8 cellular contexts compared by ENCODE assay signal in the genomic region with DNA sequence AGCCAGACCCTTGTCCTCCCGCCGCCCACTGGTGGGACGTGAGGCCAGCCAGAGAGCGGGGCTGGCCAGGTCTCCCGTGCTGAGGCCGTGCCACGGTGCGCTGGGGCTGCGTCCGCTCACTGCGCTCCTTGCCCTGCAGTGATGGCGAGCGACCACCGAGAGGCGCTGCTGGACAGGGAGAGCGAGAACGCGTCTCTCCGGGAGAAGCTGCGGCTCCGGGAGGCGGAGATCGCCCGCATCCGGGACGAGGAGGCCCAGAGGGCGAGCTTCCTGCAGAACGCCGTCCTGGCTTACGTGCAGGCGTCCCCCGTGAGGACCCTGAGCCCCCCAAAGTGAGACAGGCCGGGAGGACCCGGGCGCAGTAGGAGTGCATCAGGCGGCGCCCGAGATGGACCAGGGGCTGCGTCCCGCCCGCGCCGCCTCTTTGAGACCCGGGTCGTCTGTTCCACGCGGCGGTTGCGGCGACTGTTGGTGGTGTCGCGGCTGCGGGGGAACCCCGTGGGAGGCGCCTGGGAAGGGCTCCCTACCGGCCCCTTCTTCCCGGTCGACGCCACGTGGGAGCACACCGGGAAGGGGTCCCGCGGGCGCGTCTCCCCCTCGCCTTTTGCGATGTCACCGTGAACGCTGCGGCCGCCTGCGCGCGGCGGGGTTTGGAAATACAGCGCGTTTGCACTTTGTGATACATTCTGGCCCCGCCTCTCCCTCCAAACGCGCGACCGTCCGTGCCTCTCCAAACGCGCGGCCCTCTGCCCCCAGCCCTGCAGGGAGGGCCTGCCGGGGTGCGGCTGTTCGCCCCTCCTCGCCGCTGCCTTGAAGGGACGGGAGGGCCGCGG. TPM values are rescaled to one million over a fixed set of nuclear protein-coding genes. Genes with fewer than 3 reads are reported as not detected.
DNase-seq lines count a peak whose midpoint lies in the region; ATAC-seq and TF ChIP-seq lines count a peak whose summit lies in the region.

No MANE protein-coding gene starts in this region.

- 0% methylated on average over 23 to 81 of the region's 94 CpGs for WGBS in lower leg skin, 2 donors

- H3K9me3 ChIP-seq in CD8-positive, alpha-beta T cell (ENCODE audit: low read length): no peaks in the 10 kb centered on the region
- H3K9me3 ChIP-seq in MG63: no peaks in the 10 kb centered on the region

- no peak overlapping the region for H3K27ac Mint-ChIP-seq in CD8-positive, alpha-beta T cell

- H3K27me3 ChIP-seq in CD8-positive, alpha-beta T cell (ENCODE audit: insufficient read depth, low read length): no peaks in the 10 kb centered on the region
- no peaks in the 10 kb centered on the region for H3K27me3 ChIP-seq in MG63

- TF ChIP-seq POLR2A in lower leg skin (IDR thresholded peaks at IDR 0.05): no peak

- H3K4me1 Mint-ChIP-seq in CD8-positive, alpha-beta T cell (ENCODE audit: low read depth): peaks cover 14% of the 10 kb centered on the region

- peaks cover 19% of the 10 kb centered on the region for H3K4me1 ChIP-seq in CD8-positive, alpha-beta T cell (ENCODE audit: insufficient read depth, low read length)

- H3K36me3 ChIP-seq in CD8-positive, alpha-beta T cell (ENCODE audit: insufficient read depth, low read length): no peaks in the 10 kb centered on the region
- peaks cover 12% of the 10 kb centered on the region for H3K36me3 ChIP-seq in MG63

- POLR2A ChIA-PET in CD8-positive, alpha-beta T cell (lab: Charles Lee): interaction anchor here (1.0 to 1.7 kb wide), 5 partner anchors 35 to 124 kb away, joined by 3 to 6 read pairs (median 4); partner anchors contain the start of gene DUS1L
- POLR2A ChIA-PET in HEK293T (lab: Yijun Ruan, JAX): interaction anchor here (0.6 to 3.8 kb wide), 14 partner anchors 8 to 124 kb away, joined by 3 to 34 read pairs (median 3); partner anchors contain the start of genes CENPX, DUS1L, FASN and LRRC45

- no peaks in the 10 kb centered on the region for H3K27me3 Mint-ChIP-seq in CD8-positive, alpha-beta T cell (ENCODE audit: low read depth)

- peak; percentile 92 for ATAC-seq in CD8-positive, alpha-beta T cell

- peak overlapping the region; percentile 82 for H3K4me3 Mint-ChIP-seq in CD8-positive, alpha-beta T cell

- no peaks in the 10 kb centered on the region for H3K9me3 Mint-ChIP-seq in CD8-positive, alpha-beta T cell

- peaks cover 7% of the 10 kb centered on the region for H3K36me3 Mint-ChIP-seq in CD8-positive, alpha-beta T cell

- CTCF ChIA-PET in CD8-positive, alpha-beta T cell (lab: Charles Lee): interaction anchor here (0.6 to 6.2 kb wide), 51 partner anchors 9 to 325 kb away, joined by 3 to 105 read pairs (median 4); partner anchors contain the start of genes CD7, FASN and NOTUM
- CTCF ChIA-PET in HEK293T (lab: Yijun Ruan, JAX): interaction anchor here (0.6 to 2.2 kb wide), 18 partner anchors 9 to 1156 kb away, joined by 3 to 13 read pairs (median 4); no protein-coding TSS in a partner anchor

- intact Hi-C loops in CD8-positive, alpha-beta T cell (cut with DNase I, micrococcal nuclease): loop anchor here (1.0 to 10.0 kb wide), 6 partner anchors 124 to 521 kb away; no protein-coding TSS in a partner anchor
- intact Hi-C loops in lower leg skin (cut with DNase I; ENCODE audit: low total_unique reads): loop anchor here (5.0 kb wide), 1 partner anchor 332 kb away; no protein-coding TSS in a partner anchor

- peak overlapping the region; percentile 59 for H3K4me3 ChIP-seq in CD8-positive, alpha-beta T cell (ENCODE audit: low read depth, low read length)
- peak overlapping the region; percentile 17 for H3K4me3 ChIP-seq in lower leg skin (ENCODE audit: low read depth, poor library complexity, severe bottlenecking)
- H3K4me3 ChIP-seq in MG63: no peak overlapping the region

- H3K27ac ChIP-seq in CD8-positive, alpha-beta T cell (ENCODE audit: low read depth, low read length): no peak overlapping the region

- TF ChIP-seq CTCF in CD8-positive, alpha-beta T cell (IDR thresholded peaks at IDR 0.05): peak; percentile 87
- peak in 1 of 3 donors; percentile 80 for TF ChIP-seq CTCF in lower leg skin (IDR thresholded peaks at IDR 0.05)

- DNase-seq in CD8-positive, alpha-beta T cell: peak; percentile 66 to 90 (median 80)
- DNase-seq in HEK293T (ENCODE audit: extremely low spot score) (peak; percentile 88), NCI-H460 (ENCODE audit: extremely low read depth, low read depth) (peak; percentile 81), dermis microvascular lymphatic vessel endothelial cell (ENCODE audit: low read depth in 2 of 2) (peak; percentile 66 to 87), lower leg skin (ENCODE audit: low spot score in 2 of 2) (peak; percentile 67 to 97), MG63 (no peak)
- peak; percentile 63 to 72 for DNase-seq in activated CD4-positive, alpha-beta T cell treated with anti-CD3 and anti-CD28 coated beads, Interleukin-2, amount 50 U/mL, for 24 hours (ENCODE audit: low read depth in 1 of 2, low spot score in 1 of 2)
- peak; percentile 77 to 81 for DNase-seq in stimulated activated CD4-positive, alpha-beta T cell treated with anti-CD3 and anti-CD28 coated beads, Interleukin-2, amount 100 ng/mL, for 48 hours

TF ChIP-seq in HEK293T, 16 proteins besides CTCF, POLR2A, EP300 and RAD21:
- TF ChIP-seq NFRKB (IDR thresholded peaks at IDR 0.05): no peak
- TF ChIP-seq SP1 (IDR thresholded peaks at IDR 0.05): no peak
- peak; percentile 29; the same call in 1 of the 2 replicates for TF ChIP-seq CTBP1 (IDR thresholded peaks at IDR 0.05; ENCODE audit: borderline replicate concordance)
- TF ChIP-seq ARNT (IDR thresholded peaks at IDR 0.05): no peak
- no peak for TF ChIP-seq TARDBP (IDR thresholded peaks at IDR 0.05)
- TF ChIP-seq BHLHE40 (IDR thresholded peaks at IDR 0.05; ENCODE audit: borderline replicate concordance): no peak
- TF ChIP-seq L3MBTL2 (conservative IDR thresholded peaks at IDR 0.05): peak; percentile 54; the same call in 1 of the 2 replicates
- TF ChIP-seq SUZ12 (IDR thresholded peaks at IDR 0.05): no peak
- TF ChIP-seq FOXK2 (IDR thresholded peaks at IDR 0.05): no peak
- TF ChIP-seq FOXA1 (IDR thresholded peaks at IDR 0.05): no peak
- no peak; the same call in 1 of the 2 replicates for TF ChIP-seq LEF1 (IDR thresholded peaks at IDR 0.05; ENCODE audit: borderline replicate concordance)
- no peak for TF ChIP-seq FOXM1 (IDR thresholded peaks at IDR 0.05; ENCODE audit: borderline replicate concordance)
- no peak for TF ChIP-seq ZNF384 (IDR thresholded peaks at IDR 0.05)
- no peak for TF ChIP-seq ELF4 (IDR thresholded peaks at IDR 0.05)
- 0 out of 2 replicates have a peak, but pooled peaks have one; percentile 48 for TF ChIP-seq HDGF (IDR thresholded peaks at IDR 0.05; ENCODE audit: borderline replicate concordance)
- TF ChIP-seq, protein P1, sequence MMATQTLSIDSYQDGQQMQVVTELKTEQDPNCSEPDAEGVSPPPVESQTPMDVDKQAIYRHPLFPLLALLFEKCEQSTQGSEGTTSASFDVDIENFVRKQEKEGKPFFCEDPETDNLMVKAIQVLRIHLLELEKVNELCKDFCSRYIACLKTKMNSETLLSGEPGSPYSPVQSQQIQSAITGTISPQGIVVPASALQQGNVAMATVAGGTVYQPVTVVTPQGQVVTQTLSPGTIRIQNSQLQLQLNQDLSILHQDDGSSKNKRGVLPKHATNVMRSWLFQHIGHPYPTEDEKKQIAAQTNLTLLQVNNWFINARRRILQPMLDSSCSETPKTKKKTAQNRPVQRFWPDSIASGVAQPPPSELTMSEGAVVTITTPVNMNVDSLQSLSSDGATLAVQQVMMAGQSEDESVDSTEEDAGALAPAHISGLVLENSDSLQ (IDR thresholded peaks at IDR 0.05): no peak

RNA-seq across cellular contexts. Expression of gene RAC3, which starts 0.8 kb away (rescaled TPM):
- 1 to 10 TPM; 2.1 to 3.5 TPM for total RNA-seq in CD8-positive, alpha-beta T cell
- 19.0 and 25.5 TPM in 2 replicates for total RNA-seq in NCI-H460 (2014; rRNA removed; shearing (Covaris generic))
- polyA plus RNA-seq in NCI-H460 (2014; cell fraction: nucleus; rRNA removed): 122 and 123 TPM in 2 replicates
- total RNA-seq in dermis microvascular lymphatic vessel endothelial cell (12.5 and 14.5 TPM in 2 replicates), lower leg skin (10 to 100 TPM in 2 of 4 donors, 1 to 10 TPM in 2; 8.2 to 16.8 (median 10.0) TPM)
- total RNA-seq in MG63 (2014; rRNA removed; shearing (Covaris generic); ENCODE audit: low replicate concordance): 18.2 and 18.4 TPM in 2 replicates

RNA-seq across cellular contexts. Expression of gene DCXR, which starts 6.8 kb away (rescaled TPM):
- 10 to 100 TPM; 71.7 to 77.7 TPM for total RNA-seq in CD8-positive, alpha-beta T cell
- total RNA-seq in NCI-H460 (2014; rRNA removed; shearing (Covaris generic)): 42.6 and 44.3 TPM in 2 replicates
- polyA plus RNA-seq in NCI-H460 (2014; cell fraction: nucleus; rRNA removed): 136 and 265 TPM in 2 replicates
- 33.1 and 42.7 TPM in 2 replicates for total RNA-seq in dermis microvascular lymphatic vessel endothelial cell
- 100 to 1,000 TPM; 124 to 199 (median 149) TPM for total RNA-seq in lower leg skin
- total RNA-seq in MG63 (2014; rRNA removed; shearing (Covaris generic); ENCODE audit: low replicate concordance): 44.0 and 73.1 TPM in 2 replicates

RNA-seq across cellular contexts. Expression of gene LRRC45, which starts 7.6 kb away (rescaled TPM):
- total RNA-seq in CD8-positive, alpha-beta T cell: 1 to 10 TPM; 5.1 to 5.6 TPM
- total RNA-seq in NCI-H460 (2014; rRNA removed; shearing (Covaris generic)): 6.1 and 7.4 TPM in 2 replicates
- 137 and 173 TPM in 2 replicates for polyA plus RNA-seq in NCI-H460 (2014; cell fraction: nucleus; rRNA removed)
- total RNA-seq in dermis microvascular lymphatic vessel endothelial cell: 10.0 and 10.1 TPM in 2 replicates
- 10 to 100 TPM; 16.7 to 18.3 (median 17.6) TPM for total RNA-seq in lower leg skin
- 31.7 and 33.0 TPM in 2 replicates for total RNA-seq in MG63 (2014; rRNA removed; shearing (Covaris generic); ENCODE audit: low replicate concordance)

RNA-seq across cellular contexts. Expression of gene CENPX, which starts 8.0 kb away (rescaled TPM):
- total RNA-seq in CD8-positive, alpha-beta T cell: 10 to 100 TPM; 11.1 to 14.3 TPM
- total RNA-seq in NCI-H460 (2014; rRNA removed; shearing (Covaris generic)): 46.6 and 51.4 TPM in 2 replicates
- polyA plus RNA-seq in NCI-H460 (2014; cell fraction: nucleus; rRNA removed): 486 and 716 TPM in 2 replicates
- total RNA-seq in dermis microvascular lymphatic vessel endothelial cell: 23.5 and 38.6 TPM in 2 replicates
- 10 to 100 TPM; 64.8 to 79.7 (median 71.2) TPM for total RNA-seq in lower leg skin
- total RNA-seq in MG63 (2014; rRNA removed; shearing (Covaris generic); ENCODE audit: low replicate concordance): 106 and 181 TPM in 2 replicates

RNA-seq across cellular contexts. Expression of gene RFNG, which starts 20.9 kb away (rescaled TPM):
- total RNA-seq in CD8-positive, alpha-beta T cell: 10 to 100 TPM; 26.2 to 27.2 TPM
- 25.5 and 26.5 TPM in 2 replicates for total RNA-seq in NCI-H460 (2014; rRNA removed; shearing (Covaris generic))
- 111 and 130 TPM in 2 replicates for polyA plus RNA-seq in NCI-H460 (2014; cell fraction: nucleus; rRNA removed)
- total RNA-seq in dermis microvascular lymphatic vessel endothelial cell: 16.4 and 28.2 TPM in 2 replicates
- 10 to 100 TPM; 44.8 to 83.7 (median 50.9) TPM for total RNA-seq in lower leg skin
- total RNA-seq in MG63 (2014; rRNA removed; shearing (Covaris generic); ENCODE audit: low replicate concordance): 41.2 and 41.6 TPM in 2 replicates
